In genomic region chr11:87035976-87036583, GRCh38 we compare ENCODE assay signal across 11 cellular contexts. TPM values are rescaled to one million over a fixed set of nuclear protein-coding genes. Genes with fewer than 3 reads are reported as not detected.
DNase-seq lines count a peak whose midpoint lies in the region; ATAC-seq and TF ChIP-seq lines count a peak whose summit lies in the region.
"Had no signal": no experiment of that assay in that cellular context is flagged by ENCODE, and none has a peak within 500 bp of the region (broad histone marks: within the 10 kb centered on the region; RNA-seq: fewer than 3 reads in every experiment).

No MANE protein-coding gene starts in this region.

- no peak for TF ChIP-seq CTCF in left ventricle myocardium inferior (IDR thresholded peaks at IDR 0.05; ENCODE audit: borderline replicate concordance)
- no peak for TF ChIP-seq CTCF in heart right ventricle (IDR thresholded peaks at IDR 0.05)
- TF ChIP-seq CTCF in PC-9 (conservative IDR thresholded peaks at IDR 0.05) = no peak
- TF ChIP-seq CTCF in hepatocyte (IDR thresholded peaks at IDR 0.05; ENCODE audit: poor library complexity) = no peak
- no peak for TF ChIP-seq CTCF in transverse colon (IDR thresholded peaks at IDR 0.05)
- TF ChIP-seq CTCF in BE2C (IDR thresholded peaks at IDR 0.05; ENCODE audit: low read depth, low read length) = no peak

- H3K4me1 ChIP-seq in left ventricle myocardium inferior = peaks cover 41% of the 10 kb centered on the region
- peaks cover 2 to 43% (median 29%) of the 10 kb centered on the region in 9 donors for H3K4me1 ChIP-seq in heart right ventricle
- H3K4me1 ChIP-seq in PC-9 (replicated peaks; ENCODE audit: insufficient read depth) = peaks cover 53% of the 10 kb centered on the region
- no peaks in the 10 kb centered on the region for H3K4me1 ChIP-seq in hepatocyte (ENCODE audit: insufficient read depth)
- H3K4me1 ChIP-seq in transverse colon = peaks cover 4 to 40% (median 14%) of the 10 kb centered on the region in 4 donors
- no peaks in the 10 kb centered on the region for H3K4me1 ChIP-seq in BE2C

- 61 to 63% methylated on average over 12 of the region's 12 CpGs for WGBS in heart right ventricle, 2 donors
- WGBS in hepatocyte (ENCODE audit: low lambda C conversion rate, missing lambda C conversion rate) = 83% methylated on average over 11 of the region's 12 CpGs
- WGBS in transverse colon (ENCODE audit: low coverage in 1 of 2), 2 donors = 70 to 73% methylated on average over 6 to 12 of the region's 12 CpGs

- H3K27me3 ChIP-seq in left ventricle myocardium inferior (ENCODE audit: low read depth) (no peaks in the 10 kb centered on the region), heart right ventricle (no peaks in the 10 kb centered on the region), PC-9 (ENCODE audit: insufficient read depth, low read depth) (no peaks in the 10 kb centered on the region), hepatocyte (no peaks in the 10 kb centered on the region), transverse colon (no peaks in the 10 kb centered on the region), BE2C (no peaks in the 10 kb centered on the region)

- CTCF ChIA-PET in PC-9 (lab: Charles Lee) = no interaction called here

- H3K27ac ChIP-seq in left ventricle myocardium inferior (replicated peaks) (peak overlapping the region; percentile 92), heart right ventricle (peak overlapping the region in 4 of 10 donors; percentile 46 to 92 (median 88)), PC-9 (peak overlapping the region; percentile 81), hepatocyte (peak overlapping the region; percentile 85), transverse colon (peak overlapping the region; percentile 89 to 93 (median 91))

- no peaks in the 10 kb centered on the region for H3K9me2 ChIP-seq in PC-9 (ENCODE audit: insufficient read depth)
- no peaks in the 10 kb centered on the region for H3K9me2 ChIP-seq in hepatocyte (replicated peaks; ENCODE audit: insufficient read depth)

- no peaks in the 10 kb centered on the region for H3K9me3 ChIP-seq in left ventricle myocardium inferior (replicated peaks)
- no peaks in the 10 kb centered on the region for H3K9me3 ChIP-seq in heart right ventricle
- no peaks in the 10 kb centered on the region for H3K9me3 ChIP-seq in PC-9 (ENCODE audit: insufficient read depth, low read depth)
- no peaks in the 10 kb centered on the region for H3K9me3 ChIP-seq in hepatocyte (ENCODE audit: low read depth)
- no peaks in the 10 kb centered on the region for H3K9me3 ChIP-seq in transverse colon
- H3K9me3 ChIP-seq in BE2C = no peaks in the 10 kb centered on the region

- DNase-seq in left ventricle myocardium inferior = no peak
- no peak for DNase-seq in heart right ventricle
- peak; percentile 2 to 33 for DNase-seq in PC-9
- no peak for DNase-seq in hepatocyte (ENCODE audit: low spot score)
- DNase-seq in transverse colon = no peak
- DNase-seq in NCI-H1417 treated with DMSO at 0.1 percent for 48 hours (lab: John Stamatoyannopoulos, UW) = no peak
- no peak for DNase-seq in BE2C
- no peak for DNase-seq in activated T-cell treated with anti-CD3 and anti-CD28 coated beads for 4 hours
- DNase-seq: central memory CD4-positive, alpha-beta T cell; HFFc6; stimulated activated CD4-positive, alpha-beta T cell treated with anti-CD3 and anti-CD28 coated beads, Interleukin-2, amount 100 ng/mL, for 24 hours had no signal

- peaks cover 24% of the 10 kb centered on the region for H3F3A ChIP-seq in PC-9 (ENCODE audit: insufficient read depth, low read depth)

- POLR2A ChIA-PET in PC-9 (lab: Charles Lee; ENCODE audit: unreplicated experiment) = no interaction called here

- H3K36me3 ChIP-seq in left ventricle myocardium inferior (no peaks in the 10 kb centered on the region), heart right ventricle (no peaks in the 10 kb centered on the region), PC-9 (ENCODE audit: low read depth) (peaks cover 5% of the 10 kb centered on the region), hepatocyte (replicated peaks; ENCODE audit: insufficient read depth, low read depth) (no peaks in the 10 kb centered on the region), transverse colon (no peaks in the 10 kb centered on the region), BE2C (no peaks in the 10 kb centered on the region)

- H4K20me1 ChIP-seq in PC-9 (ENCODE audit: insufficient read depth) = no peaks in the 10 kb centered on the region; the same call in 1 of the 2 replicates
- H4K20me1 ChIP-seq in hepatocyte (ENCODE audit: insufficient read depth, poor library complexity, severe bottlenecking) = no peaks in the 10 kb centered on the region

- H3K79me2 ChIP-seq in PC-9 (ENCODE audit: low read depth) (peaks cover 32% of the 10 kb centered on the region), hepatocyte (peaks cover 26% of the 10 kb centered on the region)

- intact Hi-C loops in left ventricle myocardium inferior (cut with micrococcal nuclease) (no loop called here), heart right ventricle (cut with DNase I) (loop anchor here in 7 of 10 donors (2.0 to 10.0 kb wide), 6 partner anchors 39 to 94 kb away; partner anchors contain the start of gene FZD4 (in 6 of the 7)), PC-9 (cut with micrococcal nuclease; ENCODE audit: unreplicated experiment) (loop anchor here (2.0 kb wide), 2 partner anchors 45 to 79 kb away; no protein-coding TSS in a partner anchor), transverse colon (cut with DNase I; ENCODE audit: low total_unique reads) (loop anchor here (5.0 kb wide), 2 partner anchors 79 to 94 kb away; partner anchors contain the start of gene FZD4)

- ATAC-seq in heart right ventricle = no peak

- no peak for TF ChIP-seq POLR2A in transverse colon (IDR thresholded peaks at IDR 0.05)

- H2AFZ ChIP-seq in PC-9 (peak overlapping the region; percentile 99; the same call in 1 of the 2 replicates), hepatocyte (no peak overlapping the region)

- in situ Hi-C loops in transverse colon (cut with MboI; ENCODE audit: low pct_ligation_motif_present in 1 of 4, low pct_unique_long_range_greater_than_20kb in 1 of 4, low sequenced_read_pairs in 3 of 4) = no loop called here

- H3K4me2 ChIP-seq in PC-9 = peak overlapping the region; percentile 77
- peak overlapping the region; percentile 76 for H3K4me2 ChIP-seq in hepatocyte

- no peak for TF ChIP-seq EP300 in transverse colon (IDR thresholded peaks at IDR 0.05; ENCODE audit: low read depth)

- no TSS peak for BruUV-seq in PC-9 (replicated peaks; lab: Mats Ljungman, UMichigan)

- H3K4me3 ChIP-seq in left ventricle myocardium inferior = no peak overlapping the region
- H3K4me3 ChIP-seq in heart right ventricle = no peak overlapping the region
- peak overlapping the region; percentile 98; the same call in 1 of the 2 replicates for H3K4me3 ChIP-seq in PC-9
- no peak overlapping the region for H3K4me3 ChIP-seq in hepatocyte
- H3K4me3 ChIP-seq in transverse colon = no peak overlapping the region
- no peak overlapping the region for H3K4me3 ChIP-seq in BE2C (ENCODE audit: low read depth, low read length)

RNA-seq across cellular contexts. Expression of gene TMEM135, which starts 1.7 kb away (rescaled TPM):
- 16.4 TPM for total RNA-seq in left ventricle myocardium inferior
- total RNA-seq in heart right ventricle = 10 to 100 TPM; 12.0 to 28.6 (median 17.5) TPM
- 1 to 10 TPM; 3.4 to 7.8 TPM for polyA plus RNA-seq in heart right ventricle
- 15.0 and 42.0 TPM in 2 replicates for total RNA-seq in PC-9 (2021)
- total RNA-seq in hepatocyte = 36.3 and 52.0 TPM in 2 replicates
- 24.6 and 26.7 TPM in 2 replicates for polyA plus RNA-seq in hepatocyte
- total RNA-seq in transverse colon = 100 to 1,000 TPM in 1 of 4 donors, 10 to 100 TPM in 3; 13.1 to 123 (median 19.1) TPM
- 6.5 TPM for polyA plus RNA-seq in BE2C (2012; ENCODE audit: insufficient read depth, insufficient read length, low read depth)

Comparison
In these comparisons a context has a peak if more than half of its experiments do, and no peak if none do; other contexts are left out.
1. DNase-seq: peak in PC-9 (2 of 2); none in left ventricle myocardium inferior (single experiment), heart right ventricle (0 of 2), hepatocyte (single experiment), transverse colon (single experiment), NCI-H1417 treated with DMSO at 0.1 percent for 48 hours (single experiment), BE2C (single experiment) and activated T-cell treated with anti-CD3 and anti-CD28 coated beads for 4 hours (single experiment).